15 cellular contexts compared by ENCODE assay signal in the genomic region with DNA sequence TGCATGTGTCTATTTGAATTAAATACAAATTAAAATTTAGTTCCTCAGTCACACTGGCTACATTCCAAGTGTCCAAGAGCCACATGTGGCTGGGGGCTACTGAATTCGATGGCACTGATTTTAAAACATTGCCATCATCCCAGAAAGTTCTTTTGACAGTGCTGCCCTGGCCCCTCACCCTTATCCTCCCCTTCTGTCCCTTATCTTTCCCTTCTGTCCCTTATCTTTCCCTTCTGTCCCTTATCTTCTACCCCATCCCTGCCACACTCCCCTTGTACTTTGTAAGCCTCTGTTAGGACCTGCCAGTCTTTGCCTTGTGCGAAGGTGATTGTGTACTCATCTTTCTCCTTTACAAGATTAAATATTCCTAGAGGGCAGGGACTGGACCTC.
DNase-seq lines count a peak whose midpoint lies in the region.
"Had no signal": no experiment of that assay in that cellular context is flagged by ENCODE, and none has a peak within 500 bp of the region (broad histone marks: within the 10 kb centered on the region; RNA-seq: fewer than 3 reads in every experiment).

No MANE protein-coding gene starts in this region.

- H2AK5ac ChIP-seq in mesendoderm (ENCODE audit: low read length): no peak overlapping the region

- no peak for DNase-seq in activated T-cell treated with anti-CD3 and anti-CD28 coated beads, Interleukin-2, amount 50 U/mL, for 24 hours
- DNase-seq in activated T-cell treated with anti-CD3 and anti-CD28 coated beads, Interleukin-2, amount 50 U/mL, for 48 hours: no peak
- DNase-seq in mesendoderm: peak; percentile 85
- DNase-seq in RPMI8226: no peak
- no peak for DNase-seq in DMS114 treated with DMSO at 0.1 percent for 48 hours (lab: John Stamatoyannopoulos, UW; ENCODE audit: unreplicated experiment)
- no peak for DNase-seq in HPDE6-E6E7 (ENCODE audit: extremely low spot score)
- DNase-seq: ACHN; activated gamma-delta T cell treated with Interleukin-2 at 50 U/mL for 16 hours; immature natural killer cell; KBM-7; SHP77 treated with DMSO at 0.1 percent for 48 hours; stimulated activated CD4-positive, alpha-beta T cell treated with anti-CD3 and anti-CD28 coated beads, Interleukin-2, amount 100 ng/mL, for 24 hours; T-helper 9 cell had no signal

- no peaks in the 10 kb centered on the region for H3K79me1 ChIP-seq in mesendoderm (ENCODE audit: low read length)

- H3K27me3 Mint-ChIP-seq in activated T-cell treated with anti-CD3 and anti-CD28 coated beads, Interleukin-2, amount 50 U/mL, for 24 hours: no peaks in the 10 kb centered on the region
- no peaks in the 10 kb centered on the region for H3K27me3 Mint-ChIP-seq in activated naive CD8-positive, alpha-beta T cell

- no peak overlapping the region for H4K5ac ChIP-seq in mesendoderm (ENCODE audit: low read length)

- peaks cover 1% of the 10 kb centered on the region for H3K79me2 ChIP-seq in mesendoderm (ENCODE audit: control insufficient read depth, insufficient read depth, low read length)

- no peak overlapping the region for H3K4ac ChIP-seq in mesendoderm (ENCODE audit: low read depth, low read length)

- H3K27ac Mint-ChIP-seq in activated T-cell treated with anti-CD3 and anti-CD28 coated beads, Interleukin-2, amount 50 U/mL, for 24 hours: peak overlapping the region; percentile 65
- H3K27ac Mint-ChIP-seq in activated naive CD8-positive, alpha-beta T cell: peak overlapping the region; percentile 85

- H3K27me3 ChIP-seq in mesendoderm (ENCODE audit: insufficient read depth, low read length, poor library complexity) (no peaks in the 10 kb centered on the region), stomach smooth muscle (ENCODE audit: control insufficient read depth in 1 of 2, insufficient read depth in 2 of 2, low read length in 2 of 2) (no peaks in the 10 kb centered on the region)

- no peaks in the 10 kb centered on the region for H3K9me3 ChIP-seq in stomach smooth muscle (ENCODE audit: control insufficient read depth in 2 of 2, low read length in 2 of 2)

- H3K4me3 ChIP-seq in mesendoderm (ENCODE audit: low read length) (no peak overlapping the region), stomach smooth muscle (ENCODE audit: low read length in 2 of 2) (peak overlapping the region; percentile 29 to 60)

- H3K18ac ChIP-seq in mesendoderm (ENCODE audit: low read length): no peak overlapping the region

- no CpG with 5 or more reads among the region's 2 CpGs for WGBS in mesendoderm (ENCODE audit: extremely low coverage, insufficient coverage, low lambda C conversion rate)

- H3K23ac ChIP-seq in mesendoderm (ENCODE audit: low read length): no peak overlapping the region

- H2BK15ac ChIP-seq in mesendoderm (replicated peaks; ENCODE audit: low read depth): no peak overlapping the region

- H3K4me1 ChIP-seq in mesendoderm (ENCODE audit: control insufficient read depth, low read depth, low read length) (peaks cover 28% of the 10 kb centered on the region), stomach smooth muscle (ENCODE audit: control insufficient read depth, insufficient read depth, low read length) (peaks cover 57% of the 10 kb centered on the region)

- H3K9me3 Mint-ChIP-seq in activated T-cell treated with anti-CD3 and anti-CD28 coated beads, Interleukin-2, amount 50 U/mL, for 24 hours: no peaks in the 10 kb centered on the region
- H3K9me3 Mint-ChIP-seq in activated naive CD8-positive, alpha-beta T cell (ENCODE audit: low read depth): no peaks in the 10 kb centered on the region
- H3K9me3 Mint-ChIP-seq: immature natural killer cell had no signal

- H3K4me1 Mint-ChIP-seq in activated T-cell treated with anti-CD3 and anti-CD28 coated beads, Interleukin-2, amount 50 U/mL, for 24 hours (ENCODE audit: low read depth): peaks cover 43% of the 10 kb centered on the region
- H3K4me1 Mint-ChIP-seq in activated naive CD8-positive, alpha-beta T cell (ENCODE audit: low read depth): peaks cover 52% of the 10 kb centered on the region

- H3K27ac ChIP-seq in mesendoderm (ENCODE audit: low read depth, low read length) (no peak overlapping the region), stomach smooth muscle (ENCODE audit: low read length) (peak overlapping the region; percentile 74)

- no peak overlapping the region for H2BK120ac ChIP-seq in mesendoderm (ENCODE audit: low read depth, low read length)

- H3K9ac ChIP-seq in mesendoderm (ENCODE audit: low read length): no peak overlapping the region
- H3K9ac ChIP-seq in stomach smooth muscle (ENCODE audit: low read length in 2 of 2): peak overlapping the region in 1 of 2 donors; percentile 22

- H3K36me3 Mint-ChIP-seq in activated T-cell treated with anti-CD3 and anti-CD28 coated beads, Interleukin-2, amount 50 U/mL, for 24 hours (ENCODE audit: low read depth): peaks cover 76% of the 10 kb centered on the region
- H3K36me3 Mint-ChIP-seq in activated naive CD8-positive, alpha-beta T cell: peaks cover 6% of the 10 kb centered on the region

- H3K4me3 Mint-ChIP-seq in activated T-cell treated with anti-CD3 and anti-CD28 coated beads, Interleukin-2, amount 50 U/mL, for 24 hours: no peak overlapping the region
- no peak overlapping the region for H3K4me3 Mint-ChIP-seq in activated naive CD8-positive, alpha-beta T cell

- peak overlapping the region; percentile 39 for H3K56ac ChIP-seq in mesendoderm (ENCODE audit: low read length)

- H4K8ac ChIP-seq in mesendoderm (ENCODE audit: low read depth, low read length): no peak overlapping the region

- no peak overlapping the region for H3K4me2 ChIP-seq in mesendoderm (ENCODE audit: low read length)

- H3K36me3 ChIP-seq in mesendoderm (ENCODE audit: control insufficient read depth, insufficient read depth, low read length): no peaks in the 10 kb centered on the region
- H3K36me3 ChIP-seq in stomach smooth muscle (ENCODE audit: control insufficient read depth in 2 of 2, insufficient read depth in 2 of 2, low read length in 2 of 2): peaks cover 4 to 27% of the 10 kb centered on the region in 2 donors

- H2BK5ac ChIP-seq in mesendoderm (ENCODE audit: low read length): no peak overlapping the region
